In genomic region chr17:17693253-17693954, GRCh38 we compare ENCODE assay signal across 8 cellular contexts. TPM values are rescaled to one million over a fixed set of nuclear protein-coding genes. Genes with fewer than 3 reads are reported as not detected.
DNase-seq lines count a peak whose midpoint lies in the region; ATAC-seq and TF ChIP-seq lines count a peak whose summit lies in the region.

No MANE protein-coding gene starts in this region.

- H3K36me3 Mint-ChIP-seq in activated naive CD8-positive, alpha-beta T cell = no peaks in the 10 kb centered on the region

- H3K4me3 ChIP-seq in GM12875 (ENCODE audit: low read depth, low read length) = peak overlapping the region; percentile 6
- no peak overlapping the region for H3K4me3 ChIP-seq in hepatocyte
- no peak overlapping the region for H3K4me3 ChIP-seq in retinal pigment epithelial cell (ENCODE audit: low read length)

- H3K79me2 ChIP-seq in hepatocyte = peaks cover 96% of the 10 kb centered on the region

- peak overlapping the region; percentile 99 for H3K27ac Mint-ChIP-seq in activated naive CD8-positive, alpha-beta T cell

- H3K4me2 ChIP-seq in hepatocyte = peak overlapping the region; percentile 96

- no peaks in the 10 kb centered on the region for H3K27me3 Mint-ChIP-seq in activated naive CD8-positive, alpha-beta T cell

- H3K4me1 ChIP-seq in hepatocyte (ENCODE audit: insufficient read depth) = peaks cover 73% of the 10 kb centered on the region

- H3K4me3 Mint-ChIP-seq in activated naive CD8-positive, alpha-beta T cell = peak overlapping the region; percentile 88

- peaks cover 73% of the 10 kb centered on the region for H3K4me1 Mint-ChIP-seq in activated naive CD8-positive, alpha-beta T cell (ENCODE audit: low read depth)

- H3K9me3 Mint-ChIP-seq in activated naive CD8-positive, alpha-beta T cell (ENCODE audit: low read depth) = no peaks in the 10 kb centered on the region

- H3K9me3 ChIP-seq in hepatocyte (ENCODE audit: low read depth) = no peaks in the 10 kb centered on the region

- H2AFZ ChIP-seq in hepatocyte = no peak overlapping the region

- H3K27ac ChIP-seq in hepatocyte = peak overlapping the region; percentile 100

- 17% methylated on average over 15 of the region's 18 CpGs for WGBS in hepatocyte (ENCODE audit: low lambda C conversion rate, missing lambda C conversion rate)

- H3K36me3 ChIP-seq in hepatocyte (replicated peaks; ENCODE audit: insufficient read depth, low read depth) = no peaks in the 10 kb centered on the region

- H3K9me2 ChIP-seq in hepatocyte (replicated peaks; ENCODE audit: insufficient read depth) = no peaks in the 10 kb centered on the region

- peak; percentile 23 for DNase-seq in NCI-H2081 treated with DMSO at 0.1 percent for 48 hours (lab: John Stamatoyannopoulos, UW)
- DNase-seq in hepatocyte (ENCODE audit: low spot score) = peak; percentile 79
- no peak for DNase-seq in retinal pigment epithelial cell (ENCODE audit: low read depth)
- DNase-seq in activated CD4-positive, alpha-beta T cell treated with anti-CD3 and anti-CD28 coated beads for 48 hours = no peak

- H3K27me3 ChIP-seq in hepatocyte = no peaks in the 10 kb centered on the region

- no peak for ATAC-seq in GM21723 (IDR thresholded peaks at IDR 0.05; ENCODE audit: unreplicated experiment)
- ATAC-seq in HG02973 (IDR thresholded peaks at IDR 0.05; ENCODE audit: unreplicated experiment) = no peak

- TF ChIP-seq CTCF in GM12875 (IDR thresholded peaks at IDR 0.05; ENCODE audit: borderline replicate concordance, insufficient read depth, low read depth, low read length) (no peak), hepatocyte (IDR thresholded peaks at IDR 0.05; ENCODE audit: poor library complexity) (no peak), retinal pigment epithelial cell (conservative IDR thresholded peaks at IDR 0.05; ENCODE audit: low read depth, low read length) (peak; percentile 6)

- H4K20me1 ChIP-seq in hepatocyte (ENCODE audit: insufficient read depth, poor library complexity, severe bottlenecking) = peaks cover 43% of the 10 kb centered on the region

RNA-seq across cellular contexts. Expression of gene RAI1, which starts 12.1 kb away (rescaled TPM):
- total RNA-seq in hepatocyte = 19.2 and 23.8 TPM in 2 replicates
- polyA plus RNA-seq in hepatocyte = 18.7 and 20.2 TPM in 2 replicates

Comparison
In these comparisons a context has a peak if more than half of its experiments do, and no peak if none do; other contexts are left out.
1. DNase-seq: peak in NCI-H2081 treated with DMSO at 0.1 percent for 48 hours (single experiment) and hepatocyte (single experiment); none in retinal pigment epithelial cell (single experiment) and activated CD4-positive, alpha-beta T cell treated with anti-CD3 and anti-CD28 coated beads for 48 hours (single experiment).